14 cellular contexts compared by ENCODE assay signal in genomic region chr19:3142938-3143337, GRCh38. TPM values are rescaled to one million over a fixed set of nuclear protein-coding genes. Genes with fewer than 3 reads are reported as not detected.
DNase-seq lines count a peak whose midpoint lies in the region; ATAC-seq and TF ChIP-seq lines count a peak whose summit lies in the region.
"Had no signal": no experiment of that assay in that cellular context is flagged by ENCODE, and none has a peak within 500 bp of the region (broad histone marks: within the 10 kb centered on the region; RNA-seq: fewer than 3 reads in every experiment).

No MANE protein-coding gene starts in this region.

- intact Hi-C loops in Right ventricle myocardium superior (cut with DNase I): no loop called here

- H3K9me3 Mint-ChIP-seq in activated CD4-positive, alpha-beta memory T cell treated with anti-CD3 and anti-CD28 coated beads, Interleukin-2, amount 10 ng/mL, durations not matched to agents 7 days and 5 days: no peaks in the 10 kb centered on the region

- POLR2A ChIA-PET in activated CD4-positive, alpha-beta memory T cell treated with anti-CD3 and anti-CD28 coated beads, Interleukin-2, amount 10 ng/mL, durations not matched to agents 7 days and 5 days (lab: Charles Lee): interaction anchor here (1.3 to 3.0 kb wide), 4 partner anchors 9 to 36 kb away, joined by 5 to 10 read pairs (median 7); partner anchors contain the start of gene S1PR4

- H3K36me3 Mint-ChIP-seq in activated CD4-positive, alpha-beta memory T cell treated with anti-CD3 and anti-CD28 coated beads, Interleukin-2, amount 10 ng/mL, durations not matched to agents 7 days and 5 days (ENCODE audit: low read depth): peaks cover 40% of the 10 kb centered on the region

- no peaks in the 10 kb centered on the region for H3K27me3 Mint-ChIP-seq in activated CD4-positive, alpha-beta memory T cell treated with anti-CD3 and anti-CD28 coated beads, Interleukin-2, amount 10 ng/mL, durations not matched to agents 7 days and 5 days

- H3K4me1 ChIP-seq in right atrium auricular region (peaks cover 0 to 11% of the 10 kb centered on the region in 2 donors), foreskin keratinocyte (peaks cover 17% of the 10 kb centered on the region), upper lobe of left lung (peaks cover 27 to 39% (median 36%) of the 10 kb centered on the region in 4 donors)

- peak overlapping the region; percentile 39 to 58 for H3K27ac ChIP-seq in right atrium auricular region
- peak overlapping the region; percentile 79 for H3K27ac ChIP-seq in foreskin keratinocyte
- peak overlapping the region; percentile 80 to 91 (median 86) for H3K27ac ChIP-seq in upper lobe of left lung

- TF ChIP-seq CTCF in right atrium auricular region (IDR thresholded peaks at IDR 0.05) (no peak), foreskin keratinocyte (conservative IDR thresholded peaks at IDR 0.05) (no peak), upper lobe of left lung (IDR thresholded peaks at IDR 0.05) (no peak)

- H3K27me3 ChIP-seq in right atrium auricular region: no peaks in the 10 kb centered on the region
- H3K27me3 ChIP-seq in foreskin keratinocyte: no peaks in the 10 kb centered on the region
- H3K27me3 ChIP-seq in upper lobe of left lung: no peaks in the 10 kb centered on the region
- H3K27me3 ChIP-seq: dorsolateral prefrontal cortex had no signal

- DNase-seq in right atrium auricular region (ENCODE audit: low spot score): no peak
- DNase-seq in Right ventricle myocardium superior: no peak
- no peak for DNase-seq in activated CD4-positive, alpha-beta memory T cell treated with anti-CD3 and anti-CD28 coated beads, Interleukin-2, amount 10 ng/mL, durations not matched to agents 7 days and 5 days
- DNase-seq in foreskin keratinocyte: no peak
- no peak for DNase-seq in upper lobe of left lung
- DNase-seq in stimulated activated CD4-positive, alpha-beta T cell treated with anti-CD3 and anti-CD28 coated beads, Interleukin-4, amount 100 ng/mL, for 24 hours: no peak
- DNase-seq: dorsolateral prefrontal cortex, NCI-H1048, NCI-H2171 treated with DMSO at 0.1 percent for 48 hours, SIG-M5 had no signal

- H3K9me3 ChIP-seq in right atrium auricular region (peaks cover 0 to 9% of the 10 kb centered on the region in 2 donors), upper lobe of left lung (no peaks in the 10 kb centered on the region)

- H3K36me3 ChIP-seq in right atrium auricular region (no peaks in the 10 kb centered on the region), upper lobe of left lung (no peaks in the 10 kb centered on the region)

- no peak for TF ChIP-seq POLR2A in upper lobe of left lung (IDR thresholded peaks at IDR 0.05)

- TF ChIP-seq EP300 in upper lobe of left lung (IDR thresholded peaks at IDR 0.05): no peak

- WGBS in upper lobe of left lung, 2 donors: 63% methylated on average over 8 to 9 of the region's 9 CpGs

- no peak overlapping the region for H3K4me3 ChIP-seq in right atrium auricular region
- H3K4me3 ChIP-seq in upper lobe of left lung: no peak overlapping the region
- H3K4me3 ChIP-seq: dorsolateral prefrontal cortex had no signal

- CTCF ChIA-PET in activated CD4-positive, alpha-beta memory T cell treated with anti-CD3 and anti-CD28 coated beads, Interleukin-2, amount 10 ng/mL, durations not matched to agents 7 days and 5 days (lab: Charles Lee): interaction anchor here (1.2 to 2.4 kb wide), 3 partner anchors 9 to 33 kb away, joined by 4 to 10 read pairs (median 8); no protein-coding TSS in a partner anchor

- H3K4me3 Mint-ChIP-seq in activated CD4-positive, alpha-beta memory T cell treated with anti-CD3 and anti-CD28 coated beads, Interleukin-2, amount 10 ng/mL, durations not matched to agents 7 days and 5 days: no peak overlapping the region
- H3K4me3 Mint-ChIP-seq: nephron had no signal

- ATAC-seq in Right ventricle myocardium superior (ENCODE audit: poor library complexity) (no peak), foreskin keratinocyte (no peak), upper lobe of left lung (ENCODE audit: low FRiP score in 2 of 2) (no peak), GM18502 (IDR thresholded peaks at IDR 0.05; ENCODE audit: poor library complexity, unreplicated experiment) (no peak), HG03378 (IDR thresholded peaks at IDR 0.05; ENCODE audit: unreplicated experiment) (no peak)

- peak overlapping the region; percentile 61 for H3K27ac Mint-ChIP-seq in activated CD4-positive, alpha-beta memory T cell treated with anti-CD3 and anti-CD28 coated beads, Interleukin-2, amount 10 ng/mL, durations not matched to agents 7 days and 5 days

- peaks cover 52% of the 10 kb centered on the region for H3K4me1 Mint-ChIP-seq in activated CD4-positive, alpha-beta memory T cell treated with anti-CD3 and anti-CD28 coated beads, Interleukin-2, amount 10 ng/mL, durations not matched to agents 7 days and 5 days
- H3K4me1 Mint-ChIP-seq: nephron had no signal

RNA-seq across cellular contexts. Expression of gene GNA15, which starts 7.1 kb away (rescaled TPM):
- total RNA-seq in right atrium auricular region (1 to 10 TPM in 1 of 2 donors, under 1 TPM in 1; 0.74 to 3.0 TPM), Right ventricle myocardium superior (2.8 TPM), foreskin keratinocyte (114 and 130 TPM in 2 replicates), upper lobe of left lung (10 to 100 TPM; 19.0 to 31.4 (median 28.4) TPM)
- total RNA-seq in activated CD4-positive, alpha-beta memory T cell treated with anti-CD3 and anti-CD28 coated beads, Interleukin-2, amount 10 ng/mL, durations not matched to agents 7 days and 5 days: 100 to 1,000 TPM; 140 TPM
- polyA plus RNA-seq in foreskin keratinocyte: 109 and 126 TPM in 2 replicates
- total RNA-seq: lung microvascular endothelial cell had no signal

RNA-seq across cellular contexts. Expression of gene S1PR4, which starts 35.6 kb away (rescaled TPM):
- total RNA-seq in right atrium auricular region (under 1 TPM; 0.48 to 0.94 TPM), Right ventricle myocardium superior (0.27 TPM), foreskin keratinocyte (0.11 and 0.27 TPM in 2 replicates), upper lobe of left lung (10 to 100 TPM; 19.1 to 41.6 (median 33.7) TPM)
- 100 to 1,000 TPM; 275 to 280 TPM for total RNA-seq in activated CD4-positive, alpha-beta memory T cell treated with anti-CD3 and anti-CD28 coated beads, Interleukin-2, amount 10 ng/mL, durations not matched to agents 7 days and 5 days
- 0.16 TPM in 1 of 2 replicates, not detected in the other for polyA plus RNA-seq in foreskin keratinocyte

RNA-seq across cellular contexts. Expression of gene NCLN, which starts 42.8 kb away (rescaled TPM):
- total RNA-seq in right atrium auricular region (10 to 100 TPM; 23.3 to 24.9 TPM), Right ventricle myocardium superior (24.9 TPM), foreskin keratinocyte (97.8 and 100 TPM in 2 replicates), upper lobe of left lung (10 to 100 TPM; 35.6 to 87.0 (median 72.5) TPM)
- 10 to 100 TPM; 49.6 to 52.0 TPM for total RNA-seq in activated CD4-positive, alpha-beta memory T cell treated with anti-CD3 and anti-CD28 coated beads, Interleukin-2, amount 10 ng/mL, durations not matched to agents 7 days and 5 days
- 109 and 111 TPM in 2 replicates for polyA plus RNA-seq in foreskin keratinocyte

RNA-seq across cellular contexts. Expression of gene GNA11, which starts 48.8 kb away (rescaled TPM):
- 10 to 100 TPM; 58.4 to 77.9 TPM for total RNA-seq in right atrium auricular region
- 61.3 TPM for total RNA-seq in Right ventricle myocardium superior
- under 1 TPM; 0.63 to 0.78 TPM for total RNA-seq in activated CD4-positive, alpha-beta memory T cell treated with anti-CD3 and anti-CD28 coated beads, Interleukin-2, amount 10 ng/mL, durations not matched to agents 7 days and 5 days
- 53.7 and 59.5 TPM in 2 replicates for total RNA-seq in foreskin keratinocyte
- 38.7 and 40.1 TPM in 2 replicates for polyA plus RNA-seq in foreskin keratinocyte
- total RNA-seq in upper lobe of left lung: 100 to 1,000 TPM in 1 of 6 donors, 10 to 100 TPM in 5; 60.0 to 103 (median 75.9) TPM

Comparison
In these comparisons a context has a peak if more than half of its experiments do, and no peak if none do; other contexts are left out.
1. RNA of gene S1PR4, which starts 35.6 kb away (total RNA-seq): 275 to 280 TPM in activated CD4-positive, alpha-beta memory T cell treated with anti-CD3 and anti-CD28 coated beads, Interleukin-2, amount 10 ng/mL, durations not matched to agents 7 days and 5 days and 19.1 to 41.6 TPM in upper lobe of left lung; 0.48 to 0.94 TPM in right atrium auricular region, 0.27 TPM in Right ventricle myocardium superior (single experiment) and 0.11 to 0.27 TPM in foreskin keratinocyte; every median in the first group is over 10 times any median in the second.
2. Peak in every context shown above with its lines, with median percentiles within 50 percentile points of each other: H3K27ac ChIP-seq.